Comparison of ENCODE assay signal across 18 cellular contexts in genomic region chr20:9515211-9515580, GRCh38. TPM values are rescaled to one million over a fixed set of nuclear protein-coding genes. Genes with fewer than 3 reads are reported as not detected.
DNase-seq lines count a peak whose midpoint lies in the region; ATAC-seq and TF ChIP-seq lines count a peak whose summit lies in the region.
"Had no signal": no experiment of that assay in that cellular context is flagged by ENCODE, and none has a peak within 500 bp of the region (broad histone marks: within the 10 kb centered on the region; RNA-seq: fewer than 3 reads in every experiment).

No MANE protein-coding gene starts in this region.

- no peak overlapping the region for H3K27ac ChIP-seq in HUES48 (ENCODE audit: low read depth, low read length)
- peak overlapping the region in 5 of 59 donors; percentile 1 to 57 (median 51) for H3K27ac ChIP-seq in dorsolateral prefrontal cortex
- no peak overlapping the region for H3K27ac ChIP-seq in neural cell (ENCODE audit: low read length)
- H3K27ac ChIP-seq in gastrocnemius medialis = no peak overlapping the region
- H3K27ac ChIP-seq: left lung, parathyroid adenoma had no signal

- in situ Hi-C loops in GM13977 (cut with MboI; ENCODE audit: low pct_unique_long_range_greater_than_20kb, low sequenced_read_pairs, unreplicated experiment) = loop anchor here (10.0 kb wide), 1 partner anchor 90 kb away; no protein-coding TSS in a partner anchor
- in situ Hi-C loops in gastrocnemius medialis (cut with MboI; ENCODE audit: low sequenced_read_pairs in 4 of 4) = no loop called here

- no peak for DNase-seq in BE2C
- DNase-seq in dorsolateral prefrontal cortex = no peak
- DNase-seq in GM13977 (ENCODE audit: low spot score) = no peak
- DNase-seq in gastrocnemius medialis = no peak
- no peak for DNase-seq in activated gamma-delta T cell treated with Interleukin-2 at 50 U/mL for 16 hours
- DNase-seq: activated CD4-positive, alpha-beta T cell treated with anti-CD3 and anti-CD28 coated beads for 48 hours; activated gamma-delta T cell; CD8-positive, alpha-beta T cell; cerebellar nuclear complex; GOT3; NCI-H187 treated with DMSO at 0.1 percent for 48 hours; stimulated activated naive CD4-positive, alpha-beta T cell had no signal

- peaks cover 9% of the 10 kb centered on the region for H3K4me1 ChIP-seq in BE2C
- H3K4me1 ChIP-seq in HUES48 (ENCODE audit: control insufficient read depth, insufficient read depth, low read length) = peaks cover 41% of the 10 kb centered on the region
- peaks cover 0 to 9% of the 10 kb centered on the region in 2 donors for H3K4me1 ChIP-seq in gastrocnemius medialis
- H3K4me1 ChIP-seq: parathyroid adenoma had no signal

- H3K9ac ChIP-seq in HUES48 (ENCODE audit: low read depth, low read length) = no peak overlapping the region
- H3K9ac ChIP-seq in neural cell (ENCODE audit: low read length) = no peak overlapping the region
- H3K9ac ChIP-seq: parathyroid adenoma had no signal

- H3K79me2 ChIP-seq in neural cell (replicated peaks; ENCODE audit: insufficient read depth, low read length) = no peaks in the 10 kb centered on the region
- H3K79me2 ChIP-seq: parathyroid adenoma had no signal

- no peak for TF ChIP-seq RAD21 in neural cell (conservative IDR thresholded peaks at IDR 0.05)

- TF ChIP-seq CTCF in BE2C (IDR thresholded peaks at IDR 0.05; ENCODE audit: low read depth, low read length) (no peak), dorsolateral prefrontal cortex (IDR thresholded peaks at IDR 0.05 in 54 of 56, conservative IDR thresholded peaks at IDR 0.05 in 2 of 56; ENCODE audit: low read depth in 1 of 56, partially characterized antibody in 56 of 56) (no peak), neural cell (IDR thresholded peaks at IDR 0.05; ENCODE audit: poor library complexity, severe bottlenecking) (no peak), GM13977 (IDR thresholded peaks at IDR 0.05; ENCODE audit: extremely low read depth, insufficient read depth, missing control alignments) (no peak), gastrocnemius medialis (IDR thresholded peaks at IDR 0.05 in 4 of 5, conservative IDR thresholded peaks at IDR 0.05 in 1 of 5) (no peak)

- H3K36me3 ChIP-seq in BE2C (peaks cover 45% of the 10 kb centered on the region), HUES48 (ENCODE audit: control insufficient read depth, insufficient read depth, low read length) (no peaks in the 10 kb centered on the region), neural cell (ENCODE audit: insufficient read depth, low read length) (no peaks in the 10 kb centered on the region), gastrocnemius medialis (no peaks in the 10 kb centered on the region)
- H3K36me3 ChIP-seq: left lung had no signal

- H3K4me3 ChIP-seq in BE2C (ENCODE audit: low read depth, low read length) (peak overlapping the region; percentile 84), HUES48 (ENCODE audit: low read depth, low read length) (peak overlapping the region; percentile 64), dorsolateral prefrontal cortex (peak overlapping the region; percentile 17 to 70 (median 51)), neural cell (ENCODE audit: low read length) (peak overlapping the region; percentile 64), gastrocnemius medialis (no peak overlapping the region)

- no peak for TF ChIP-seq EP300 in neural cell (conservative IDR thresholded peaks at IDR 0.05; ENCODE audit: poor library complexity, severe bottlenecking)

- H2AFZ ChIP-seq in neural cell (ENCODE audit: low read depth, low read length) = no peak overlapping the region
- H2AFZ ChIP-seq: parathyroid adenoma had no signal

- H3K9me3 ChIP-seq in BE2C (no peaks in the 10 kb centered on the region), HUES48 (ENCODE audit: control insufficient read depth, insufficient read depth, low read length) (no peaks in the 10 kb centered on the region), neural cell (ENCODE audit: low read length) (no peaks in the 10 kb centered on the region), gastrocnemius medialis (no peaks in the 10 kb centered on the region)
- H3K9me3 ChIP-seq: left lung had no signal

- H3F3A ChIP-seq in neural cell (ENCODE audit: insufficient read depth, low read length, poor library complexity, severe bottlenecking) = no peaks in the 10 kb centered on the region

- no peaks in the 10 kb centered on the region for H4K20me1 ChIP-seq in neural cell (ENCODE audit: insufficient read depth)

- ATAC-seq in GM21515 (IDR thresholded peaks at IDR 0.05; ENCODE audit: unreplicated experiment) (no peak), gastrocnemius medialis (no peak)
- ATAC-seq: CD8-positive, alpha-beta T cell had no signal

- no peaks in the 10 kb centered on the region for H3K9me2 ChIP-seq in neural cell (ENCODE audit: insufficient read depth, low read length)

- H3K27me3 ChIP-seq in BE2C = no peaks in the 10 kb centered on the region
- peaks cover 99% of the 10 kb centered on the region for H3K27me3 ChIP-seq in HUES48 (ENCODE audit: control insufficient read depth, insufficient read depth, low read length)
- H3K27me3 ChIP-seq in dorsolateral prefrontal cortex = peaks cover 0 to 32% (median 6%) of the 10 kb centered on the region in 45 donors
- H3K27me3 ChIP-seq in neural cell (ENCODE audit: insufficient read depth, low read depth, low read length) = peaks cover 86% of the 10 kb centered on the region
- H3K27me3 ChIP-seq in gastrocnemius medialis = peaks cover 36 to 37% (median 36%) of the 10 kb centered on the region in 3 donors

- H3K4me2 ChIP-seq in neural cell (ENCODE audit: low read length) = no peak overlapping the region

- intact Hi-C loops in dorsolateral prefrontal cortex (cut with DNase I) (no loop called here), gastrocnemius medialis (cut with DNase I; ENCODE audit: low total_unique reads) (no loop called here)

- no peak for TF ChIP-seq POLR2A in gastrocnemius medialis (IDR thresholded peaks at IDR 0.05)

TF ChIP-seq in neural cell, 6 proteins besides CTCF, POLR2A, EP300 and RAD21:
- TF ChIP-seq REST (IDR thresholded peaks at IDR 0.05; ENCODE audit: borderline replicate concordance) (no peak), EZH2 (IDR thresholded peaks at IDR 0.05; ENCODE audit: borderline replicate concordance, insufficient read depth, low read length, poor library complexity, severe bottlenecking) (no peak), POLR2AphosphoS5 (IDR thresholded peaks at IDR 0.05) (peak; percentile 9), TAF1 (IDR thresholded peaks at IDR 0.05; ENCODE audit: low read depth) (peak; percentile 41)

RNA-seq across cellular contexts. Expression of gene LAMP5, which starts 0.8 kb away (rescaled TPM):
- 246 TPM for polyA plus RNA-seq in BE2C (2012; ENCODE audit: insufficient read depth, insufficient read length, low read depth)
- total RNA-seq in dorsolateral prefrontal cortex (10 to 100 TPM in 119 of 120 experiments, 1 to 10 TPM in 1; 4.0 to 97.8 (median 36.2) TPM), gastrocnemius medialis (not detected)
- 0.32 and 0.43 TPM in 2 replicates for polyA plus RNA-seq in neural cell
- polyA minus RNA-seq in neural cell = 0.24 and 0.69 TPM in 2 replicates
- total RNA-seq: CD8-positive, alpha-beta T cell; fibroblast of villous mesenchyme had no signal

Comparison
In these comparisons a context has a peak if more than half of its experiments do, and no peak if none do; other contexts are left out.
1. H3K4me3 ChIP-seq: peak in BE2C (single experiment), HUES48 (single experiment), dorsolateral prefrontal cortex (59 of 59) and neural cell (single experiment); none in gastrocnemius medialis (0 of 4).
2. RNA of gene LAMP5, which starts 0.8 kb away (total RNA-seq): 4.0 to 97.8 TPM in dorsolateral prefrontal cortex; not detected in gastrocnemius medialis; every median in the first group is over 4 times any median in the second.